Comparison of ENCODE assay signal across 8 cellular contexts in the genomic region with DNA sequence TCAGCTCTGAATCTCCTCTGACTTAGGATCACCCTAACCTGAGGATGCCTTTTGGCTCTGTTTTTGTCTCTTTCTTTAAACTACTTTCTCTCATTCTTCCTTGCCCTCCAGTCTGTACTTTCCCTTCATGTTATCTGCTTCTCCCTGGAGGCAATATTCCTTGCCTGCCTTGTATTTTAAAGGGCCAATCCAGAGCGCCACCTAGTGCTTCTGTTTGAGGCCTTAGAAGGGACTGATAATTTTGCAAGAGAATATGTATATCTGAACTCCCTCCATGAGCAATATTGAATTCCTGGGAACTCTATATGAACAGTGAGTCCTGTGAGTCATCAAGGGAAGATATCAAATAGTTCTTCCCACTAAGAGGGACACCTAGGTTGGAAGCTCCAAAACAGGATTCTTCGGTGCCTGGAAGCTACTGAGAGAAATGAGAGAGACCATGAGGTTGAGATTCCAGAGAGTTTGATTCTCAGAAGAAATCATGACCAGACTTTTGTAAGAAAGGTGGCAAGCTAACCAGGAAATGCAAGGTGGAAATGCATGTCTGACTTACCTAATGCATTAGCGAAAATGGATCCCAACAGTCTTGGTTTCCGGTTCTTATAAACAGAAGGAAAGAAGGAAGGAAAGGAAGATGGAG.
DNase-seq lines count a peak whose midpoint lies in the region.

No MANE protein-coding gene starts in this region.

- DNase-seq in NCI-H1436 (lab: John Stamatoyannopoulos, UW) (peak; percentile 22), NCI-H1436 treated with DMSO at 0.1 percent for 48 hours (lab: John Stamatoyannopoulos, UW) (no peak), HK-2 (ENCODE audit: unreplicated experiment) (peak; percentile 59), RPMI8226 (peak; percentile 20), amniotic stem cell (lab: John Stamatoyannopoulos, UW) (peak; percentile 71), iPS-NIHi7 (ENCODE audit: extremely low spot score) (peak; percentile 74), GF-D8 (lab: John Stamatoyannopoulos, UW) (no peak)
- DNase-seq in stimulated activated CD8-positive, alpha-beta memory T cell treated with anti-CD3 and anti-CD28 coated beads, Interleukin-4, amount 100 ng/mL, for 24 hours (ENCODE audit: low read depth), result peak; percentile 21

Comparison
In these comparisons a context has a peak if more than half of its experiments do, and no peak if none do; other contexts are left out.
1. DNase-seq: peak in NCI-H1436 (single experiment), HK-2 (single experiment), RPMI8226 (single experiment), amniotic stem cell (single experiment), iPS-NIHi7 (single experiment) and stimulated activated CD8-positive, alpha-beta memory T cell treated with anti-CD3 and anti-CD28 coated beads, Interleukin-4, amount 100 ng/mL, for 24 hours (single experiment); none in NCI-H1436 treated with DMSO at 0.1 percent for 48 hours (single experiment) and GF-D8 (single experiment).